Comparison of ENCODE assay signal across 2 cellular contexts in the genomic region with DNA sequence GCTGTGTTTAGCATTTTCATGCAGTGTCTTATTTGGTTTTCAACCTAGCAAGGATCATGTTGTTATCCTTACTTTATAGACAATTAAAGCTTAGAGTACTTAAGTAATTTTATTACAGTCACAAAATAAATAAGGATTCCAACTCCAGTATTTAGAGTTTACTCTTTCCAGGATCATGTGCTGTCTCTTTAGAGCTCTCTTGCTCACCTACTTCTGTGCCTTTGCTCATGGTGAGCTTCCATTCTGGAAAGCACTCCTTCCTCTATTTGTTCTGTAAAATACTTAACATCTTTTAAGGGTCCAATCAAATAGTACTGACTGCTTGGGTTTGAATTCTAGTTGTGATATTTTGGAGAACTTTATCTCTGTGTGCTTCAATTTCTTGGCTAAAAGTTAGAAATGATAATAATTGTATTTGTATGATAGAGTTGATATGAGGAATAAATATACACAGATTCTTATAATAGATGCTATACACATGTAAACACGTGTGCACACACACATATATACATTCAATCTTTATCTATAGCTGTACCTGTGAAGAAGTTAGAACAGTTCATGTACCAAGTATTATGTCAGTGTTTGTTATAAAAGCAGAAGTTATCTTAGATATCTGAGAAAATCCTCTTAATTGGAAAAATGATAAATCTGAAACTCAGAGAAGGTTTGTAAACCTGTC.
A peak's percentile ranks its signal among the peaks of the same experiment; 100 is the strongest.
TF ChIP-seq lines count a peak whose summit lies in the region.

No MANE protein-coding gene starts in this region.

TF ChIP-seq in SK-N-SH, 30 proteins besides CTCF, POLR2A, EP300 and RAD21 (continued from another document):
- TF ChIP-seq, protein P1, sequence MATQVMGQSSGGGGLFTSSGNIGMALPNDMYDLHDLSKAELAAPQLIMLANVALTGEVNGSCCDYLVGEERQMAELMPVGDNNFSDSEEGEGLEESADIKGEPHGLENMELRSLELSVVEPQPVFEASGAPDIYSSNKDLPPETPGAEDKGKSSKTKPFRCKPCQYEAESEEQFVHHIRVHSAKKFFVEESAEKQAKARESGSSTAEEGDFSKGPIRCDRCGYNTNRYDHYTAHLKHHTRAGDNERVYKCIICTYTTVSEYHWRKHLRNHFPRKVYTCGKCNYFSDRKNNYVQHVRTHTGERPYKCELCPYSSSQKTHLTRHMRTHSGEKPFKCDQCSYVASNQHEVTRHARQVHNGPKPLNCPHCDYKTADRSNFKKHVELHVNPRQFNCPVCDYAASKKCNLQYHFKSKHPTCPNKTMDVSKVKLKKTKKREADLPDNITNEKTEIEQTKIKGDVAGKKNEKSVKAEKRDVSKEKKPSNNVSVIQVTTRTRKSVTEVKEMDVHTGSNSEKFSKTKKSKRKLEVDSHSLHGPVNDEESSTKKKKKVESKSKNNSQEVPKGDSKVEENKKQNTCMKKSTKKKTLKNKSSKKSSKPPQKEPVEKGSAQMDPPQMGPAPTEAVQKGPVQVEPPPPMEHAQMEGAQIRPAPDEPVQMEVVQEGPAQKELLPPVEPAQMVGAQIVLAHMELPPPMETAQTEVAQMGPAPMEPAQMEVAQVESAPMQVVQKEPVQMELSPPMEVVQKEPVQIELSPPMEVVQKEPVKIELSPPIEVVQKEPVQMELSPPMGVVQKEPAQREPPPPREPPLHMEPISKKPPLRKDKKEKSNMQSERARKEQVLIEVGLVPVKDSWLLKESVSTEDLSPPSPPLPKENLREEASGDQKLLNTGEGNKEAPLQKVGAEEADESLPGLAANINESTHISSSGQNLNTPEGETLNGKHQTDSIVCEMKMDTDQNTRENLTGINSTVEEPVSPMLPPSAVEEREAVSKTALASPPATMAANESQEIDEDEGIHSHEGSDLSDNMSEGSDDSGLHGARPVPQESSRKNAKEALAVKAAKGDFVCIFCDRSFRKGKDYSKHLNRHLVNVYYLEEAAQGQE (IDR thresholded peaks at IDR 0.05; ENCODE audit: low read depth, low read length) = no peak

TF ChIP-seq in K562, 482 proteins besides CTCF, POLR2A, EP300 and RAD21 (continued from another document):
- TF ChIP-seq, protein P2, sequence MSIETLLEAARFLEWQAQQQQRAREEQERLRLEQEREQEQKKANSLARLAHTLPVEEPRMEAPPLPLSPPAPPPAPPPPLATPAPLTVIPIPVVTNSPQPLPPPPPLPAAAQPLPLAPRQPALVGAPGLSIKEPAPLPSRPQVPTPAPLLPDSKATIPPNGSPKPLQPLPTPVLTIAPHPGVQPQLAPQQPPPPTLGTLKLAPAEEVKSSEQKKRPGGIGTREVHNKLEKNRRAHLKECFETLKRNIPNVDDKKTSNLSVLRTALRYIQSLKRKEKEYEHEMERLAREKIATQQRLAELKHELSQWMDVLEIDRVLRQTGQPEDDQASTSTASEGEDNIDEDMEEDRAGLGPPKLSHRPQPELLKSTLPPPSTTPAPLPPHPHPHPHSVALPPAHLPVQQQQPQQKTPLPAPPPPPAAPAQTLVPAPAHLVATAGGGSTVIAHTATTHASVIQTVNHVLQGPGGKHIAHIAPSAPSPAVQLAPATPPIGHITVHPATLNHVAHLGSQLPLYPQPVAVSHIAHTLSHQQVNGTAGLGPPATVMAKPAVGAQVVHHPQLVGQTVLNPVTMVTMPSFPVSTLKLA (conservative IDR thresholded peaks at IDR 0.05) = 0 out of 4 replicates have a peak, but pooled peaks of 1 of the 2 experiments have one; percentile 15
- TF ChIP-seq, protein P3, sequence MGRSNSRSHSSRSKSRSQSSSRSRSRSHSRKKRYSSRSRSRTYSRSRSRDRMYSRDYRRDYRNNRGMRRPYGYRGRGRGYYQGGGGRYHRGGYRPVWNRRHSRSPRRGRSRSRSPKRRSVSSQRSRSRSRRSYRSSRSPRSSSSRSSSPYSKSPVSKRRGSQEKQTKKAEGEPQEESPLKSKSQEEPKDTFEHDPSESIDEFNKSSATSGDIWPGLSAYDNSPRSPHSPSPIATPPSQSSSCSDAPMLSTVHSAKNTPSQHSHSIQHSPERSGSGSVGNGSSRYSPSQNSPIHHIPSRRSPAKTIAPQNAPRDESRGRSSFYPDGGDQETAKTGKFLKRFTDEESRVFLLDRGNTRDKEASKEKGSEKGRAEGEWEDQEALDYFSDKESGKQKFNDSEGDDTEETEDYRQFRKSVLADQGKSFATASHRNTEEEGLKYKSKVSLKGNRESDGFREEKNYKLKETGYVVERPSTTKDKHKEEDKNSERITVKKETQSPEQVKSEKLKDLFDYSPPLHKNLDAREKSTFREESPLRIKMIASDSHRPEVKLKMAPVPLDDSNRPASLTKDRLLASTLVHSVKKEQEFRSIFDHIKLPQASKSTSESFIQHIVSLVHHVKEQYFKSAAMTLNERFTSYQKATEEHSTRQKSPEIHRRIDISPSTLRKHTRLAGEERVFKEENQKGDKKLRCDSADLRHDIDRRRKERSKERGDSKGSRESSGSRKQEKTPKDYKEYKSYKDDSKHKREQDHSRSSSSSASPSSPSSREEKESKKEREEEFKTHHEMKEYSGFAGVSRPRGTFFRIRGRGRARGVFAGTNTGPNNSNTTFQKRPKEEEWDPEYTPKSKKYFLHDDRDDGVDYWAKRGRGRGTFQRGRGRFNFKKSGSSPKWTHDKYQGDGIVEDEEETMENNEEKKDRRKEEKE (IDR thresholded peaks at IDR 0.05; ENCODE audit: borderline replicate concordance in 1 of 2, control insufficient read depth in 1 of 2, low read depth in 2 of 2, low read length in 1 of 2) = no peak
- no peak for TF ChIP-seq DIDO1 (tag; IDR thresholded peaks at IDR 0.05; ENCODE audit: low read depth)
- TF ChIP-seq, protein P4, sequence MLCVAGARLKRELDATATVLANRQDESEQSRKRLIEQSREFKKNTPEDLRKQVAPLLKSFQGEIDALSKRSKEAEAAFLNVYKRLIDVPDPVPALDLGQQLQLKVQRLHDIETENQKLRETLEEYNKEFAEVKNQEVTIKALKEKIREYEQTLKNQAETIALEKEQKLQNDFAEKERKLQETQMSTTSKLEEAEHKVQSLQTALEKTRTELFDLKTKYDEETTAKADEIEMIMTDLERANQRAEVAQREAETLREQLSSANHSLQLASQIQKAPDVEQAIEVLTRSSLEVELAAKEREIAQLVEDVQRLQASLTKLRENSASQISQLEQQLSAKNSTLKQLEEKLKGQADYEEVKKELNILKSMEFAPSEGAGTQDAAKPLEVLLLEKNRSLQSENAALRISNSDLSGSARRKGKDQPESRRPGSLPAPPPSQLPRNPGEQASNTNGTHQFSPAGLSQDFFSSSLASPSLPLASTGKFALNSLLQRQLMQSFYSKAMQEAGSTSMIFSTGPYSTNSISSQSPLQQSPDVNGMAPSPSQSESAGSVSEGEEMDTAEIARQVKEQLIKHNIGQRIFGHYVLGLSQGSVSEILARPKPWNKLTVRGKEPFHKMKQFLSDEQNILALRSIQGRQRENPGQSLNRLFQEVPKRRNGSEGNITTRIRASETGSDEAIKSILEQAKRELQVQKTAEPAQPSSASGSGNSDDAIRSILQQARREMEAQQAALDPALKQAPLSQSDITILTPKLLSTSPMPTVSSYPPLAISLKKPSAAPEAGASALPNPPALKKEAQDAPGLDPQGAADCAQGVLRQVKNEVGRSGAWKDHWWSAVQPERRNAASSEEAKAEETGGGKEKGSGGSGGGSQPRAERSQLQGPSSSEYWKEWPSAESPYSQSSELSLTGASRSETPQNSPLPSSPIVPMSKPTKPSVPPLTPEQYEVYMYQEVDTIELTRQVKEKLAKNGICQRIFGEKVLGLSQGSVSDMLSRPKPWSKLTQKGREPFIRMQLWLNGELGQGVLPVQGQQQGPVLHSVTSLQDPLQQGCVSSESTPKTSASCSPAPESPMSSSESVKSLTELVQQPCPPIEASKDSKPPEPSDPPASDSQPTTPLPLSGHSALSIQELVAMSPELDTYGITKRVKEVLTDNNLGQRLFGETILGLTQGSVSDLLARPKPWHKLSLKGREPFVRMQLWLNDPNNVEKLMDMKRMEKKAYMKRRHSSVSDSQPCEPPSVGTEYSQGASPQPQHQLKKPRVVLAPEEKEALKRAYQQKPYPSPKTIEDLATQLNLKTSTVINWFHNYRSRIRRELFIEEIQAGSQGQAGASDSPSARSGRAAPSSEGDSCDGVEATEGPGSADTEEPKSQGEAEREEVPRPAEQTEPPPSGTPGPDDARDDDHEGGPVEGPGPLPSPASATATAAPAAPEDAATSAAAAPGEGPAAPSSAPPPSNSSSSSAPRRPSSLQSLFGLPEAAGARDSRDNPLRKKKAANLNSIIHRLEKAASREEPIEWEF (CRISPR knock-in tag; IDR thresholded peaks at IDR 0.05) = no peak
